Comparison of ENCODE assay signal across 8 cellular contexts in genomic region chr1:151024540-151025146, GRCh38. TPM values are rescaled to one million over a fixed set of nuclear protein-coding genes. Genes with fewer than 3 reads are reported as not detected.
DNase-seq lines count a peak whose midpoint lies in the region; ATAC-seq, FAIRE-seq and TF ChIP-seq lines count a peak whose summit lies in the region.

No MANE protein-coding gene starts in this region.

- BruUV-seq in HepG2 (replicated peaks; lab: Mats Ljungman, UMichigan) = no TSS peak

- no peak overlapping the region for H3K4me2 ChIP-seq in HepG2 (ENCODE audit: low read depth, low read length)

- peak; percentile 39 for FAIRE-seq in HepG2 (lab: Jason Lieb, UNC)

- peak; percentile 78 for TF ChIP-seq RAD21 in HepG2 (CRISPR knock-in tag; IDR thresholded peaks at IDR 0.05)

- intact Hi-C loops in HepG2 (cut with micrococcal nuclease; ENCODE audit: unreplicated experiment) = loop anchor here (1.0 to 2.0 kb wide), 3 partner anchors 24 to 132 kb away; partner anchors contain the start of genes SEMA6C and TNFAIP8L2

- H3K9me3 ChIP-seq in HepG2 (ENCODE audit: low read length) = no peaks in the 10 kb centered on the region

- no peak overlapping the region for H3K9ac ChIP-seq in HepG2 (ENCODE audit: insufficient read depth, low read depth, low read length)

- 76% methylated on average over 6 of the region's 6 CpGs for WGBS in HepG2 (ENCODE audit: low lambda C conversion rate)

- H3K27me3 ChIP-seq in HepG2 (ENCODE audit: control insufficient read depth in 1 of 2, insufficient read depth in 2 of 2, low read length in 2 of 2) = no peaks in the 10 kb centered on the region

- H4K20me1 ChIP-seq in HepG2 (ENCODE audit: insufficient read depth, low read length) = no peaks in the 10 kb centered on the region

- DNase-seq in AG04449 (ENCODE audit: low read depth, low spot score) (no peak), GM19240 (ENCODE audit: insufficient read length, low spot score) (peak; percentile 79), NCI-H446 (lab: John Stamatoyannopoulos, UW) (peak; percentile 42 to 65), HepG2 (ENCODE audit: low spot score) (peak; percentile 58)
- DNase-seq in activated CD4-positive, alpha-beta T cell treated with anti-CD3 and anti-CD28 coated beads for 48 hours = peak; percentile 88
- peak; percentile 78 to 79 for DNase-seq in stimulated activated CD4-positive, alpha-beta T cell treated with anti-CD3 and anti-CD28 coated beads, Interleukin-4, amount 100 ng/mL, for 48 hours (ENCODE audit: low read depth in 2 of 2)

- TF ChIP-seq POLR2A in HepG2 (IDR thresholded peaks at IDR 0.05; ENCODE audit: insufficient read depth in 1 of 2, low read depth in 2 of 2, low read length in 2 of 2) (no peak), GM18505 (IDR thresholded peaks at IDR 0.05; ENCODE audit: borderline replicate concordance, extremely low read depth, insufficient read depth, insufficient read length) (no peak)

- peak; percentile 79 for TF ChIP-seq CTCF in AG04449 (IDR thresholded peaks at IDR 0.05; ENCODE audit: insufficient read depth, low read length, missing control alignments)
- peak; percentile 91 for TF ChIP-seq CTCF in HepG2 (CRISPR knock-in tag; IDR thresholded peaks at IDR 0.05)

- in situ Hi-C loops in HepG2 (cut with HindIII; ENCODE audit: extremely low pct_ligation_motif_present, low pct_unique_long_range_greater_than_20kb) = no loop called here

- H3K4me3 ChIP-seq in AG04449 (ENCODE audit: low read depth, low read length) (no peak overlapping the region), HepG2 (replicated peaks in 1 of 3; ENCODE audit: insufficient read depth in 1 of 3, low read depth in 2 of 3, low read length in 3 of 3) (no peak overlapping the region)

- peak; percentile 97 for ATAC-seq in HepG2
- ATAC-seq in GM18505 (IDR thresholded peaks at IDR 0.05; ENCODE audit: unreplicated experiment) = no peak

- H2AFZ ChIP-seq in HepG2 (ENCODE audit: low read length) = no peak overlapping the region

- TF ChIP-seq EP300 in HepG2 (IDR thresholded peaks at IDR 0.05; ENCODE audit: low read depth in 2 of 2, low read length in 2 of 2) (no peak), HepG2 (CRISPR knock-in tag; IDR thresholded peaks at IDR 0.05; ENCODE audit: borderline replicate concordance) (no peak)

- CTCF ChIA-PET in AG04449 (lab: Yijun Ruan, JAX) = interaction anchor here (0.6 to 3.0 kb wide), 33 partner anchors 10 to 151 kb away, joined by 3 to 19 read pairs (median 4); partner anchors contain the start of genes BNIPL, C1orf56, LYSMD1 and MINDY1
- CTCF ChIA-PET in HepG2 (lab: Yijun Ruan, JAX; ENCODE audit: low intra/inter-chr PET ratio, low total read pairs) = interaction anchor here (1.3 to 2.2 kb wide), 3 partner anchors 11 to 132 kb away, joined by 3 to 10 read pairs (median 5); partner anchors contain the start of gene TNFAIP8L2

- H3K4me1 ChIP-seq in HepG2 (ENCODE audit: insufficient read depth, low read length) = no peaks in the 10 kb centered on the region

- H3K27ac ChIP-seq in cingulate gyrus (ENCODE audit: low read depth, low read length) (peak overlapping the region; percentile 42), HepG2 (ENCODE audit: extremely low read length, insufficient read depth, low read length) (no peak overlapping the region)

- H3K79me2 ChIP-seq in HepG2 (ENCODE audit: insufficient read depth, low read length) = no peaks in the 10 kb centered on the region

- peaks cover 9 to 38% of the 10 kb centered on the region in 2 experiments for H3K36me3 ChIP-seq in HepG2 (replicated peaks in 1 of 2; ENCODE audit: control insufficient read depth in 1 of 2, insufficient read depth in 2 of 2, low read length in 2 of 2)

- POLR2A ChIA-PET in AG04449 (lab: Yijun Ruan, JAX) = no interaction called here
- POLR2A ChIA-PET in HepG2 (lab: Yijun Ruan, JAX) = interaction anchor here (1.0 kb wide), 1 partner anchor 11 kb away, joined by 3 read pairs; no protein-coding TSS in a partner anchor

RNA-seq across cellular contexts. Expression of gene BNIPL, which starts 11.7 kb away (rescaled TPM):
- 0.20 and 0.40 TPM in 2 replicates for total RNA-seq in HepG2 (2016; rRNA removed; fragmentation: Illumina TruSeq; extraction: Trizol)
- 0.10 and 0.62 TPM in 2 replicates for total RNA-seq in HepG2 (2016; cell fraction: cytosol; rRNA removed; fragmentation: Illumina TruSeq; extraction: Trizol; ENCODE audit: low read depth)
- 0.19 and 0.41 TPM in 2 replicates for total RNA-seq in HepG2 (2016; cell fraction: insoluble cytoplasmic fraction; rRNA removed; fragmentation: Illumina TruSeq; extraction: Trizol)
- total RNA-seq in HepG2 (2016; cell fraction: membrane; rRNA removed; fragmentation: Illumina TruSeq; extraction: Trizol) = 0.21 and 0.40 TPM in 2 replicates
- total RNA-seq in HepG2 (2016; cell fraction: nucleus; rRNA removed; fragmentation: Illumina TruSeq; extraction: Trizol) = 0.50 and 1.3 TPM in 2 replicates
- polyA plus RNA-seq in HepG2 (2011; rRNA removed) = 0.84 and 1.1 TPM in 2 replicates
- 0.13 and 0.17 TPM in 2 replicates for polyA plus RNA-seq in HepG2 (2011; cell fraction: cytosol; rRNA removed)
- polyA plus RNA-seq in HepG2 (2011; cell fraction: nucleus; rRNA removed) = 3.3 and 3.7 TPM in 2 replicates
- 0.52 and 0.79 TPM in 2 replicates for polyA plus RNA-seq in HepG2 (2012)
- 0.08 TPM in 2 replicates for polyA plus RNA-seq in HepG2 (2016; cell fraction: cytosol; fragmentation: Illumina TruSeq; extraction: Trizol; ENCODE audit: low read depth)
- 0.33 TPM in 1 of 2 replicates, not detected in the other for polyA plus RNA-seq in HepG2 (2016; cell fraction: insoluble cytoplasmic fraction; fragmentation: Illumina TruSeq; extraction: Trizol; ENCODE audit: low read depth)
- 0.05 and 0.16 TPM in 2 replicates for polyA plus RNA-seq in HepG2 (2016; cell fraction: membrane; fragmentation: Illumina TruSeq; extraction: Trizol; ENCODE audit: low read depth)
- polyA plus RNA-seq in HepG2 (2016; cell fraction: nucleus; fragmentation: Illumina TruSeq; extraction: Trizol; ENCODE audit: insufficient read depth, low read depth) = 1.8 and 2.4 TPM in 2 replicates
- polyA minus RNA-seq in HepG2 (2011; rRNA and poly(A)+ RNA removed; ENCODE audit: low replicate concordance) = 0.66 and 1.5 TPM in 2 replicates
- 0.26 TPM in 1 of 2 replicates, not detected in the other for polyA minus RNA-seq in HepG2 (2011; cell fraction: cytosol; rRNA and poly(A)+ RNA removed)
- 1.2 and 2.1 TPM in 2 replicates for polyA minus RNA-seq in HepG2 (2011; cell fraction: nucleus; rRNA and poly(A)+ RNA removed)

RNA-seq across cellular contexts. Expression of gene PRUNE1, which starts 16.4 kb away (rescaled TPM):
- 19.0 and 26.2 TPM in 2 replicates for total RNA-seq in HepG2 (2016; rRNA removed; fragmentation: Illumina TruSeq; extraction: Trizol)
- 12.5 and 13.5 TPM in 2 replicates for total RNA-seq in HepG2 (2016; cell fraction: cytosol; rRNA removed; fragmentation: Illumina TruSeq; extraction: Trizol; ENCODE audit: low read depth)
- total RNA-seq in HepG2 (2016; cell fraction: insoluble cytoplasmic fraction; rRNA removed; fragmentation: Illumina TruSeq; extraction: Trizol) = 18.9 and 24.2 TPM in 2 replicates
- 15.0 and 18.8 TPM in 2 replicates for total RNA-seq in HepG2 (2016; cell fraction: membrane; rRNA removed; fragmentation: Illumina TruSeq; extraction: Trizol)
- 10.4 and 11.9 TPM in 2 replicates for total RNA-seq in HepG2 (2016; cell fraction: nucleus; rRNA removed; fragmentation: Illumina TruSeq; extraction: Trizol)
- polyA plus RNA-seq in HepG2 (2011; rRNA removed) = 24.4 and 31.9 TPM in 2 replicates
- polyA plus RNA-seq in HepG2 (2011; cell fraction: cytosol; rRNA removed) = 27.4 and 28.5 TPM in 2 replicates
- polyA plus RNA-seq in HepG2 (2011; cell fraction: nucleus; rRNA removed) = 14.1 and 14.8 TPM in 2 replicates
- polyA plus RNA-seq in HepG2 (2012) = 15.7 and 18.3 TPM in 2 replicates
- polyA plus RNA-seq in HepG2 (2016; cell fraction: cytosol; fragmentation: Illumina TruSeq; extraction: Trizol; ENCODE audit: low read depth) = 4.3 and 5.1 TPM in 2 replicates
- 30.3 and 30.6 TPM in 2 replicates for polyA plus RNA-seq in HepG2 (2016; cell fraction: insoluble cytoplasmic fraction; fragmentation: Illumina TruSeq; extraction: Trizol; ENCODE audit: low read depth)
- polyA plus RNA-seq in HepG2 (2016; cell fraction: membrane; fragmentation: Illumina TruSeq; extraction: Trizol; ENCODE audit: low read depth) = 12.6 and 13.9 TPM in 2 replicates
- polyA plus RNA-seq in HepG2 (2016; cell fraction: nucleus; fragmentation: Illumina TruSeq; extraction: Trizol; ENCODE audit: insufficient read depth, low read depth) = 18.7 and 18.9 TPM in 2 replicates
- 47.8 and 51.4 TPM in 2 replicates for polyA minus RNA-seq in HepG2 (2011; rRNA and poly(A)+ RNA removed; ENCODE audit: low replicate concordance)
- polyA minus RNA-seq in HepG2 (2011; cell fraction: cytosol; rRNA and poly(A)+ RNA removed) = 18.1 and 20.1 TPM in 2 replicates
- 10.6 and 12.7 TPM in 2 replicates for polyA minus RNA-seq in HepG2 (2011; cell fraction: nucleus; rRNA and poly(A)+ RNA removed)

RNA-seq across cellular contexts. Expression of gene MINDY1, which starts 17.9 kb away (rescaled TPM):
- 9.2 and 11.1 TPM in 2 replicates for total RNA-seq in HepG2 (2016; rRNA removed; fragmentation: Illumina TruSeq; extraction: Trizol)
- 1.5 and 1.9 TPM in 2 replicates for total RNA-seq in HepG2 (2016; cell fraction: cytosol; rRNA removed; fragmentation: Illumina TruSeq; extraction: Trizol; ENCODE audit: low read depth)
- total RNA-seq in HepG2 (2016; cell fraction: insoluble cytoplasmic fraction; rRNA removed; fragmentation: Illumina TruSeq; extraction: Trizol) = 8.8 and 11.0 TPM in 2 replicates
- 3.7 and 4.9 TPM in 2 replicates for total RNA-seq in HepG2 (2016; cell fraction: membrane; rRNA removed; fragmentation: Illumina TruSeq; extraction: Trizol)
- total RNA-seq in HepG2 (2016; cell fraction: nucleus; rRNA removed; fragmentation: Illumina TruSeq; extraction: Trizol) = 8.5 and 8.9 TPM in 2 replicates
- 15.0 and 18.0 TPM in 2 replicates for polyA plus RNA-seq in HepG2 (2011; rRNA removed)
- polyA plus RNA-seq in HepG2 (2011; cell fraction: cytosol; rRNA removed) = 7.7 and 9.4 TPM in 2 replicates
- 31.0 and 32.8 TPM in 2 replicates for polyA plus RNA-seq in HepG2 (2011; cell fraction: nucleus; rRNA removed)
- polyA plus RNA-seq in HepG2 (2012) = 8.2 and 9.6 TPM in 2 replicates
- 0.92 and 1.1 TPM in 2 replicates for polyA plus RNA-seq in HepG2 (2016; cell fraction: cytosol; fragmentation: Illumina TruSeq; extraction: Trizol; ENCODE audit: low read depth)
- polyA plus RNA-seq in HepG2 (2016; cell fraction: insoluble cytoplasmic fraction; fragmentation: Illumina TruSeq; extraction: Trizol; ENCODE audit: low read depth) = 7.1 and 9.8 TPM in 2 replicates
- 2.3 and 3.0 TPM in 2 replicates for polyA plus RNA-seq in HepG2 (2016; cell fraction: membrane; fragmentation: Illumina TruSeq; extraction: Trizol; ENCODE audit: low read depth)
- polyA plus RNA-seq in HepG2 (2016; cell fraction: nucleus; fragmentation: Illumina TruSeq; extraction: Trizol; ENCODE audit: insufficient read depth, low read depth) = 13.4 and 14.4 TPM in 2 replicates
- polyA minus RNA-seq in HepG2 (2011; rRNA and poly(A)+ RNA removed; ENCODE audit: low replicate concordance) = 24.5 and 31.9 TPM in 2 replicates
- polyA minus RNA-seq in HepG2 (2011; cell fraction: cytosol; rRNA and poly(A)+ RNA removed) = 13.3 and 14.8 TPM in 2 replicates
- polyA minus RNA-seq in HepG2 (2011; cell fraction: nucleus; rRNA and poly(A)+ RNA removed) = 13.6 and 15.3 TPM in 2 replicates

RNA-seq across cellular contexts. Expression of gene C1orf56, which starts 22.9 kb away (rescaled TPM):
- 0.74 and 1.5 TPM in 2 replicates for total RNA-seq in HepG2 (2016; rRNA removed; fragmentation: Illumina TruSeq; extraction: Trizol)
- 1.6 and 2.0 TPM in 2 replicates for total RNA-seq in HepG2 (2016; cell fraction: cytosol; rRNA removed; fragmentation: Illumina TruSeq; extraction: Trizol; ENCODE audit: low read depth)
- 0.97 and 2.5 TPM in 2 replicates for total RNA-seq in HepG2 (2016; cell fraction: insoluble cytoplasmic fraction; rRNA removed; fragmentation: Illumina TruSeq; extraction: Trizol)
- total RNA-seq in HepG2 (2016; cell fraction: membrane; rRNA removed; fragmentation: Illumina TruSeq; extraction: Trizol) = 1.8 and 3.1 TPM in 2 replicates
- total RNA-seq in HepG2 (2016; cell fraction: nucleus; rRNA removed; fragmentation: Illumina TruSeq; extraction: Trizol) = 1.8 and 2.4 TPM in 2 replicates
- polyA plus RNA-seq in HepG2 (2011; rRNA removed) = 3.2 TPM in 2 replicates
- polyA plus RNA-seq in HepG2 (2011; cell fraction: cytosol; rRNA removed) = 2.1 and 3.0 TPM in 2 replicates
- polyA plus RNA-seq in HepG2 (2011; cell fraction: nucleus; rRNA removed) = 2.1 and 2.2 TPM in 2 replicates
- 2.4 and 3.1 TPM in 2 replicates for polyA plus RNA-seq in HepG2 (2012)
- polyA plus RNA-seq in HepG2 (2016; cell fraction: cytosol; fragmentation: Illumina TruSeq; extraction: Trizol; ENCODE audit: low read depth) = 4.5 and 4.8 TPM in 2 replicates
- 1.9 TPM in 2 replicates for polyA plus RNA-seq in HepG2 (2016; cell fraction: insoluble cytoplasmic fraction; fragmentation: Illumina TruSeq; extraction: Trizol; ENCODE audit: low read depth)
- polyA plus RNA-seq in HepG2 (2016; cell fraction: membrane; fragmentation: Illumina TruSeq; extraction: Trizol; ENCODE audit: low read depth) = 3.8 and 4.5 TPM in 2 replicates
- polyA plus RNA-seq in HepG2 (2016; cell fraction: nucleus; fragmentation: Illumina TruSeq; extraction: Trizol; ENCODE audit: insufficient read depth, low read depth) = 3.4 and 4.3 TPM in 2 replicates
- polyA minus RNA-seq in HepG2 (2011; rRNA and poly(A)+ RNA removed; ENCODE audit: low replicate concordance) = 2.7 and 2.8 TPM in 2 replicates
- 2.5 and 3.3 TPM in 2 replicates for polyA minus RNA-seq in HepG2 (2011; cell fraction: cytosol; rRNA and poly(A)+ RNA removed)
- polyA minus RNA-seq in HepG2 (2011; cell fraction: nucleus; rRNA and poly(A)+ RNA removed) = 1.3 and 1.7 TPM in 2 replicates

RNA-seq across cellular contexts. Expression of gene CDC42SE1, which starts 34.8 kb away (rescaled TPM):
- total RNA-seq in HepG2 (2016; rRNA removed; fragmentation: Illumina TruSeq; extraction: Trizol) = 17.6 and 18.8 TPM in 2 replicates
- total RNA-seq in HepG2 (2016; cell fraction: cytosol; rRNA removed; fragmentation: Illumina TruSeq; extraction: Trizol; ENCODE audit: low read depth) = 4.7 and 5.2 TPM in 2 replicates
- 18.1 and 20.0 TPM in 2 replicates for total RNA-seq in HepG2 (2016; cell fraction: insoluble cytoplasmic fraction; rRNA removed; fragmentation: Illumina TruSeq; extraction: Trizol)
- total RNA-seq in HepG2 (2016; cell fraction: membrane; rRNA removed; fragmentation: Illumina TruSeq; extraction: Trizol) = 14.1 and 15.1 TPM in 2 replicates
- total RNA-seq in HepG2 (2016; cell fraction: nucleus; rRNA removed; fragmentation: Illumina TruSeq; extraction: Trizol) = 14.5 and 16.7 TPM in 2 replicates
- polyA plus RNA-seq in HepG2 (2011; rRNA removed) = 17.9 and 20.5 TPM in 2 replicates
- polyA plus RNA-seq in HepG2 (2011; cell fraction: cytosol; rRNA removed) = 10.0 and 12.8 TPM in 2 replicates
- 31.2 and 42.5 TPM in 2 replicates for polyA plus RNA-seq in HepG2 (2011; cell fraction: nucleus; rRNA removed)
- 9.4 and 12.3 TPM in 2 replicates for polyA plus RNA-seq in HepG2 (2012)
- polyA plus RNA-seq in HepG2 (2016; cell fraction: cytosol; fragmentation: Illumina TruSeq; extraction: Trizol; ENCODE audit: low read depth) = 1.9 and 2.9 TPM in 2 replicates
- 14.6 and 17.0 TPM in 2 replicates for polyA plus RNA-seq in HepG2 (2016; cell fraction: insoluble cytoplasmic fraction; fragmentation: Illumina TruSeq; extraction: Trizol; ENCODE audit: low read depth)
- 6.3 and 7.7 TPM in 2 replicates for polyA plus RNA-seq in HepG2 (2016; cell fraction: membrane; fragmentation: Illumina TruSeq; extraction: Trizol; ENCODE audit: low read depth)
- polyA plus RNA-seq in HepG2 (2016; cell fraction: nucleus; fragmentation: Illumina TruSeq; extraction: Trizol; ENCODE audit: insufficient read depth, low read depth) = 26.8 and 28.1 TPM in 2 replicates
- 15.8 and 81.0 TPM in 2 replicates for polyA minus RNA-seq in HepG2 (2011; rRNA and poly(A)+ RNA removed; ENCODE audit: low replicate concordance)
- 8.8 and 9.2 TPM in 2 replicates for polyA minus RNA-seq in HepG2 (2011; cell fraction: cytosol; rRNA and poly(A)+ RNA removed)
- 12.6 and 19.9 TPM in 2 replicates for polyA minus RNA-seq in HepG2 (2011; cell fraction: nucleus; rRNA and poly(A)+ RNA removed)
